Comparison of ENCODE assay signal across 1 cellular context in genomic region chr19:737591-738093, GRCh38.
TF ChIP-seq lines count a peak whose summit lies in the region.

No MANE protein-coding gene starts in this region.

TF ChIP-seq in K562, 482 proteins besides CTCF, POLR2A, EP300 and RAD21:
- TF ChIP-seq SPI1 (IDR thresholded peaks at IDR 0.05; ENCODE audit: borderline replicate concordance, low read depth, low read length) = no peak
- no peak for TF ChIP-seq MCM3 (IDR thresholded peaks at IDR 0.05)
- TF ChIP-seq ZNF551 (CRISPR knock-in tag; IDR thresholded peaks at IDR 0.05) = no peak
- TF ChIP-seq CBX1 (IDR thresholded peaks at IDR 0.05; ENCODE audit: low read depth) = 0 out of 2 replicates have a peak, but pooled peaks have one; percentile 54
- TF ChIP-seq USF1 (CRISPR knock-in tag; IDR thresholded peaks at IDR 0.05) = 0 out of 2 replicates have a peak, but pooled peaks have one; percentile 12
- peak; percentile 64 for TF ChIP-seq ZNF740 (CRISPR knock-in tag; IDR thresholded peaks at IDR 0.05)
- TF ChIP-seq ZNF740 (tag; IDR thresholded peaks at IDR 0.05) = no peak
- TF ChIP-seq RBM17 (IDR thresholded peaks at IDR 0.05; ENCODE audit: borderline replicate concordance, low read depth, low read length) = no peak
- TF ChIP-seq FOXJ3 (CRISPR knock-in tag; IDR thresholded peaks at IDR 0.05) = no peak
- TF ChIP-seq SP1 (CRISPR knock-in tag; IDR thresholded peaks at IDR 0.05) = 0 out of 2 replicates have a peak, but pooled peaks have one; percentile 25
- TF ChIP-seq NFXL1 (CRISPR knock-in tag; IDR thresholded peaks at IDR 0.05) = no peak
- TF ChIP-seq SMARCA5 (IDR thresholded peaks at IDR 0.05) = peak; percentile 89
- TF ChIP-seq ZBTB34 (CRISPR knock-in tag; IDR thresholded peaks at IDR 0.05) = no peak
- peak; percentile 78; the same call in 1 of the 2 replicates for TF ChIP-seq ZBTB7A (IDR thresholded peaks at IDR 0.05; ENCODE audit: borderline replicate concordance, control insufficient read depth, low read depth, low read length)
- TF ChIP-seq POLR2G (IDR thresholded peaks at IDR 0.05; ENCODE audit: low read depth, low read length) = 0 out of 2 replicates have a peak, but pooled peaks have one; percentile 17
- TF ChIP-seq KDM1A (IDR thresholded peaks at IDR 0.05) = peak; percentile 37 to 65; a peak in 2 of 4 replicates
- TF ChIP-seq TFAP4 (CRISPR knock-in tag; IDR thresholded peaks at IDR 0.05; ENCODE audit: borderline replicate concordance) = peak; percentile 54; the same call in 1 of the 2 replicates
- peak; percentile 47 for TF ChIP-seq NFIC (IDR thresholded peaks at IDR 0.05)
- TF ChIP-seq ZNF655 (CRISPR knock-in tag; IDR thresholded peaks at IDR 0.05) = no peak
- TF ChIP-seq BCOR (IDR thresholded peaks at IDR 0.05) = peak; percentile 93
- TF ChIP-seq STAG1 (CRISPR knock-in tag; IDR thresholded peaks at IDR 0.05; ENCODE audit: borderline replicate concordance) = no peak
- peak; percentile 66 for TF ChIP-seq SMC3 (conservative IDR thresholded peaks at IDR 0.05; ENCODE audit: insufficient read depth, low read depth, low read length)
TF ChIP-seq in K562: peak in this region for 12.
